Comparison of ENCODE assay signal across 12 cellular contexts in genomic region chr3:111392911-111393351, GRCh38.
DNase-seq lines count a peak whose midpoint lies in the region; TF ChIP-seq lines count a peak whose summit lies in the region.
"Had no signal": no experiment of that assay in that cellular context is flagged by ENCODE, and none has a peak within 500 bp of the region (broad histone marks: within the 10 kb centered on the region; RNA-seq: fewer than 3 reads in every experiment).

No MANE protein-coding gene starts in this region.

- no peak for TF ChIP-seq CTCF in retinal pigment epithelial cell (conservative IDR thresholded peaks at IDR 0.05; ENCODE audit: low read depth, low read length)
- no peak for TF ChIP-seq CTCF in esophagus squamous epithelium (IDR thresholded peaks at IDR 0.05)

- intact Hi-C loops in activated T-helper 1 cell treated with anti-CD3 and anti-CD28 coated beads, Interleukin-12 subunit alpha, Interleukin-12 subunit beta, Interleukin-2, Interleukin-4 antibody, amounts not matched to agents 30 ng/mL and 10 ng/mL and 1 ng/mL, durations not matched to agents 14 hours and 24 hours and 36 hours (cut with micrococcal nuclease), result no loop called here
- intact Hi-C loops in esophagus squamous epithelium (cut with DNase I), result no loop called here

- H3K27me3 Mint-ChIP-seq in activated T-helper 1 cell treated with anti-CD3 and anti-CD28 coated beads, Interleukin-12 subunit alpha, Interleukin-12 subunit beta, Interleukin-2, Interleukin-4 antibody, amounts not matched to agents 30 ng/mL and 10 ng/mL and 1 ng/mL, durations not matched to agents 14 hours and 24 hours and 36 hours (ENCODE audit: insufficient read depth), result no peaks in the 10 kb centered on the region

- H3K36me3 ChIP-seq in esophagus squamous epithelium, result no peaks in the 10 kb centered on the region
- H3K36me3 ChIP-seq: ascending aorta, neural progenitor cell had no signal

- H3K4me1 Mint-ChIP-seq in activated T-helper 1 cell treated with anti-CD3 and anti-CD28 coated beads, Interleukin-12 subunit alpha, Interleukin-12 subunit beta, Interleukin-2, Interleukin-4 antibody, amounts not matched to agents 30 ng/mL and 10 ng/mL and 1 ng/mL, durations not matched to agents 14 hours and 24 hours and 36 hours (ENCODE audit: low read depth), result peaks cover 14% of the 10 kb centered on the region
- H3K4me1 Mint-ChIP-seq: neural progenitor cell had no signal

- H3K27me3 ChIP-seq in esophagus squamous epithelium, result no peaks in the 10 kb centered on the region
- H3K27me3 ChIP-seq: ascending aorta, neural progenitor cell had no signal

- H3K9me3 ChIP-seq in esophagus squamous epithelium, result no peaks in the 10 kb centered on the region
- H3K9me3 ChIP-seq: ascending aorta had no signal

- H3K4me3 ChIP-seq in retinal pigment epithelial cell (ENCODE audit: low read length) (no peak overlapping the region), esophagus squamous epithelium (no peak overlapping the region)
- H3K4me3 ChIP-seq: ascending aorta, GM12878, neural progenitor cell had no signal

- H3K4me3 Mint-ChIP-seq in activated T-helper 1 cell treated with anti-CD3 and anti-CD28 coated beads, Interleukin-12 subunit alpha, Interleukin-12 subunit beta, Interleukin-2, Interleukin-4 antibody, amounts not matched to agents 30 ng/mL and 10 ng/mL and 1 ng/mL, durations not matched to agents 14 hours and 24 hours and 36 hours, result no peak overlapping the region
- H3K4me3 Mint-ChIP-seq: neural progenitor cell had no signal

- 38 to 51% methylated on average over 2 of the region's 2 CpGs for WGBS in esophagus squamous epithelium, 2 donors

- H3K4me1 ChIP-seq in esophagus squamous epithelium, result no peaks in the 10 kb centered on the region
- H3K4me1 ChIP-seq: ascending aorta, neural progenitor cell had no signal

- DNase-seq in NCI-H510A treated with DMSO at 0.1 percent for 48 hours (lab: John Stamatoyannopoulos, UW) (peak; percentile 0), NCI-H510A (lab: John Stamatoyannopoulos, UW) (no peak), NCI-H226 (peak; percentile 31), retinal pigment epithelial cell (ENCODE audit: low read depth) (peak; percentile 2), esophagus squamous epithelium (lab: John Stamatoyannopoulos, UW) (no peak), OCI-M1 (lab: John Stamatoyannopoulos, UW) (no peak), NCI-H1417 treated with DMSO at 0.1 percent for 48 hours (lab: John Stamatoyannopoulos, UW) (no peak)
- DNase-seq in activated T-helper 1 cell treated with anti-CD3 and anti-CD28 coated beads, Interleukin-12 subunit alpha, Interleukin-12 subunit beta, Interleukin-2, Interleukin-4 antibody, amounts not matched to agents 30 ng/mL and 10 ng/mL and 1 ng/mL, durations not matched to agents 14 hours and 24 hours and 36 hours (ENCODE audit: low spot score), result peak; percentile 16
- DNase-seq: RPMI8226 had no signal

- no peak overlapping the region for H3K27ac ChIP-seq in esophagus squamous epithelium
- H3K27ac ChIP-seq: ascending aorta, neural progenitor cell had no signal

- H3K36me3 Mint-ChIP-seq in activated T-helper 1 cell treated with anti-CD3 and anti-CD28 coated beads, Interleukin-12 subunit alpha, Interleukin-12 subunit beta, Interleukin-2, Interleukin-4 antibody, amounts not matched to agents 30 ng/mL and 10 ng/mL and 1 ng/mL, durations not matched to agents 14 hours and 24 hours and 36 hours (ENCODE audit: low read depth), result no peaks in the 10 kb centered on the region
- H3K36me3 Mint-ChIP-seq: neural progenitor cell had no signal

- H3K9me3 Mint-ChIP-seq in activated T-helper 1 cell treated with anti-CD3 and anti-CD28 coated beads, Interleukin-12 subunit alpha, Interleukin-12 subunit beta, Interleukin-2, Interleukin-4 antibody, amounts not matched to agents 30 ng/mL and 10 ng/mL and 1 ng/mL, durations not matched to agents 14 hours and 24 hours and 36 hours, result peaks cover 17% of the 10 kb centered on the region

- no peak overlapping the region for H3K27ac Mint-ChIP-seq in activated T-helper 1 cell treated with anti-CD3 and anti-CD28 coated beads, Interleukin-12 subunit alpha, Interleukin-12 subunit beta, Interleukin-2, Interleukin-4 antibody, amounts not matched to agents 30 ng/mL and 10 ng/mL and 1 ng/mL, durations not matched to agents 14 hours and 24 hours and 36 hours
- H3K27ac Mint-ChIP-seq: neural progenitor cell had no signal

- TF ChIP-seq POLR2A in esophagus squamous epithelium (IDR thresholded peaks at IDR 0.05), result no peak

Comparison
In these comparisons a context has a peak if more than half of its experiments do, and no peak if none do; other contexts are left out.
1. DNase-seq: peak in NCI-H510A treated with DMSO at 0.1 percent for 48 hours (single experiment), NCI-H226 (single experiment), activated T-helper 1 cell treated with anti-CD3 and anti-CD28 coated beads, Interleukin-12 subunit alpha, Interleukin-12 subunit beta, Interleukin-2, Interleukin-4 antibody, amounts not matched to agents 30 ng/mL and 10 ng/mL and 1 ng/mL, durations not matched to agents 14 hours and 24 hours and 36 hours (single experiment) and retinal pigment epithelial cell (single experiment); none in NCI-H510A (single experiment), esophagus squamous epithelium (single experiment), OCI-M1 (single experiment) and NCI-H1417 treated with DMSO at 0.1 percent for 48 hours (single experiment).